Comparison of ENCODE assay signal across 31 cellular contexts in the genomic region with DNA sequence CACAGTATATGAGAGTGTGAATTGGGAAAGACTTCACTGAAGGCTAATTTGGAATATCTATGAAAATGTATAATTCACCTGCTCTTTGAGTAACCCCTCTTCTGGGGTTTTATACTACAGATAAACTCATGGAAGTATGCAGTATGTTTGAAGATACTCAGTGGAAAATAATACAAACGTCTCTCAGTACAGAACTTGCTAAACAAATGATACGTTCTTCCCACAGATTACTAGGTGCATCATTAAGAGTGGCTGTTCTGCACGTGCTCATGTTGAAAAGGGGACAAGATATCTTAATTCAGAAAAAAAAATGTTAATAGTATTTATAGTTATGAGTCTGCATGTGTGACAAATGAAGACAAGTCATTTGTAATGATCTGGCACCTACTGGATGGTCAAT.
"Had no signal": no experiment of that assay in that cellular context is flagged by ENCODE, and none has a peak within 500 bp of the region (broad histone marks: within the 10 kb centered on the region; RNA-seq: fewer than 3 reads in every experiment).

No MANE protein-coding gene starts in this region.

- H3K27ac Mint-ChIP-seq: activated B cell treated with CpG ODN at 0.5 μM for 24 hours; activated CD4-positive, alpha-beta T cell treated with anti-CD3 and anti-CD28 coated beads, Interleukin-2, amount 10 ng/mL, durations not matched to agents 24 days and 14 days; activated CD8-positive, alpha-beta T cell treated with anti-CD3 and anti-CD28 coated beads for 36 hours; activated naive CD4-positive, alpha-beta T cell treated with anti-CD3 and anti-CD28 coated beads, Interleukin-2, amount 10 ng/mL, durations not matched to agents 7 days and 5 days; activated naive CD8-positive, alpha-beta T cell; activated naive CD8-positive, alpha-beta T cell treated with anti-CD3 and anti-CD28 coated beads, Interleukin-2, amount 10 ng/mL, durations not matched to agents 7 days and 5 days; activated naive CD8-positive, alpha-beta T cell treated with anti-CD3 and anti-CD28 coated beads, Interleukin-2, amount 50 U/mL, for 24 hours; activated T-cell treated with anti-CD3 and anti-CD28 coated beads, Interleukin-2, amount 50 U/mL, for 72 hours; activated T-helper 1 cell treated with anti-CD3 and anti-CD28 coated beads, Interleukin-12 subunit alpha, Interleukin-12 subunit beta, Interleukin-2, Interleukin-4 antibody, amounts not matched to agents 30 ng/mL and 10 ng/mL and 1 ng/mL, durations not matched to agents 14 hours and 24 hours and 36 hours; activated T-helper 2 cell treated with anti-CD3 and anti-CD28 coated beads, Interferon-gamma antibody, Interleukin-2, Interleukin-4, amounts not matched to agents 10 μg/mL and 5 μg/mL and 100 μg/mL, durations not matched to agents 14 hours and 24 hours and 36 hours; brain; T-helper 1 cell treated with Interleukin-12 subunit alpha and Interleukin-12 subunit beta and Interleukin-4 antibody, amounts not matched to agents 30 μg/mL and 1 μg/mL, for 36 hours; T-helper 2 cell treated with Interferon-gamma antibody and Interleukin-4, amounts not matched to agents 5 μg/mL and 100 μg/mL, for 36 hours had no signal

- H3K27me3 Mint-ChIP-seq: activated naive CD4-positive, alpha-beta T cell treated with anti-CD3 and anti-CD28 coated beads, Interleukin-2, amount 50 U/mL, for 24 hours; activated naive CD8-positive, alpha-beta T cell; central memory CD8-positive, alpha-beta T cell had no signal

- ATAC-seq: activated CD8-positive, alpha-beta T cell treated with anti-CD3 and anti-CD28 coated beads for 36 hours; activated naive CD8-positive, alpha-beta T cell treated with anti-CD3 and anti-CD28 coated beads, Interleukin-2, amount 50 U/mL, for 24 hours had no signal

- H3K9me3 Mint-ChIP-seq: activated B cell treated with CpG ODN at 0.5 μM for 24 hours; activated naive CD4-positive, alpha-beta T cell treated with anti-CD3 and anti-CD28 coated beads, Interleukin-2, amount 50 U/mL, for 24 hours; activated T-cell treated with anti-CD3 and anti-CD28 coated beads, Interleukin-2, amount 50 U/mL, for 4 hours; central memory CD8-positive, alpha-beta T cell had no signal

- H3K36me3 Mint-ChIP-seq: activated naive CD4-positive, alpha-beta T cell treated with anti-CD3 and anti-CD28 coated beads, Interleukin-2, amount 50 U/mL, for 24 hours; activated naive CD8-positive, alpha-beta T cell; brain had no signal

- DNase-seq: activated B cell treated with CpG ODN at 0.5 μM for 24 hours; activated CD4-positive, alpha-beta T cell treated with anti-CD3 and anti-CD28 coated beads for 4 hours; activated CD4-positive, alpha-beta T cell treated with anti-CD3 and anti-CD28 coated beads, Interleukin-2, amount 10 ng/mL, durations not matched to agents 24 days and 14 days; activated CD4-positive, alpha-beta T cell treated with anti-CD3 and anti-CD28 coated beads, Interleukin-2, amount 50 U/mL, for 1 hour; activated CD4-positive, alpha-beta T cell treated with anti-CD3 and anti-CD28 coated beads, Interleukin-2, amount 50 U/mL, for 4 hours; activated CD8-positive, alpha-beta memory T cell treated with anti-CD3 and anti-CD28 coated beads, Interleukin-2, amount 50 U/mL, for 4 hours; activated CD8-positive, alpha-beta T cell treated with anti-CD3 and anti-CD28 coated beads for 36 hours; activated effector memory CD4-positive, alpha-beta T cell treated with Interleukin-2 at 50 U/mL for 16 hours; activated gamma-delta T cell; activated naive CD4-positive, alpha-beta T cell treated with anti-CD3 and anti-CD28 coated beads, Interleukin-2, amount 10 ng/mL, durations not matched to agents 7 days and 5 days; activated naive CD4-positive, alpha-beta T cell treated with Interleukin-2 at 50 U/mL for 16 hours; activated naive CD8-positive, alpha-beta T cell treated with anti-CD3 and anti-CD28 coated beads, Interleukin-2, amount 10 ng/mL, durations not matched to agents 7 days and 5 days; activated naive CD8-positive, alpha-beta T cell treated with anti-CD3 and anti-CD28 coated beads, Interleukin-2, amount 50 U/mL, for 24 hours; activated T-cell treated with anti-CD3 and anti-CD28 coated beads, Interleukin-2, amount 50 U/mL, for 4 hours; activated T-cell treated with anti-CD3 and anti-CD28 coated beads, Interleukin-2, amount 50 U/mL, for 72 hours; amygdala; anterior cingulate cortex; caudate nucleus; cerebellar nuclear complex; colonic mucosa; T-helper 1 cell; T-helper 2 cell; T-helper 9 cell had no signal

- H3K4me3 Mint-ChIP-seq: activated B cell treated with CpG ODN at 0.5 μM for 24 hours; activated CD4-positive, alpha-beta T cell treated with anti-CD3 and anti-CD28 coated beads, Interleukin-2, amount 10 ng/mL, durations not matched to agents 24 days and 14 days; activated CD8-positive, alpha-beta T cell treated with anti-CD3 and anti-CD28 coated beads for 36 hours; activated naive CD4-positive, alpha-beta T cell treated with anti-CD3 and anti-CD28 coated beads, Interleukin-2, amount 10 ng/mL, durations not matched to agents 7 days and 5 days; activated naive CD4-positive, alpha-beta T cell treated with anti-CD3 and anti-CD28 coated beads, Interleukin-2, amount 50 U/mL, for 24 hours; activated naive CD8-positive, alpha-beta T cell; activated naive CD8-positive, alpha-beta T cell treated with anti-CD3 and anti-CD28 coated beads, Interleukin-2, amount 10 ng/mL, durations not matched to agents 7 days and 5 days; activated naive CD8-positive, alpha-beta T cell treated with anti-CD3 and anti-CD28 coated beads, Interleukin-2, amount 50 U/mL, for 24 hours; activated T-helper 1 cell treated with anti-CD3 and anti-CD28 coated beads, Interleukin-12 subunit alpha, Interleukin-12 subunit beta, Interleukin-2, Interleukin-4 antibody, amounts not matched to agents 30 ng/mL and 10 ng/mL and 1 ng/mL, durations not matched to agents 14 hours and 24 hours and 36 hours; brain; central memory CD8-positive, alpha-beta T cell; T-helper 1 cell treated with Interleukin-12 subunit alpha and Interleukin-12 subunit beta and Interleukin-4 antibody, amounts not matched to agents 30 μg/mL and 1 μg/mL, for 36 hours; T-helper 2 cell treated with Interferon-gamma antibody and Interleukin-4, amounts not matched to agents 5 μg/mL and 100 μg/mL, for 36 hours had no signal
